In the genomic region with DNA sequence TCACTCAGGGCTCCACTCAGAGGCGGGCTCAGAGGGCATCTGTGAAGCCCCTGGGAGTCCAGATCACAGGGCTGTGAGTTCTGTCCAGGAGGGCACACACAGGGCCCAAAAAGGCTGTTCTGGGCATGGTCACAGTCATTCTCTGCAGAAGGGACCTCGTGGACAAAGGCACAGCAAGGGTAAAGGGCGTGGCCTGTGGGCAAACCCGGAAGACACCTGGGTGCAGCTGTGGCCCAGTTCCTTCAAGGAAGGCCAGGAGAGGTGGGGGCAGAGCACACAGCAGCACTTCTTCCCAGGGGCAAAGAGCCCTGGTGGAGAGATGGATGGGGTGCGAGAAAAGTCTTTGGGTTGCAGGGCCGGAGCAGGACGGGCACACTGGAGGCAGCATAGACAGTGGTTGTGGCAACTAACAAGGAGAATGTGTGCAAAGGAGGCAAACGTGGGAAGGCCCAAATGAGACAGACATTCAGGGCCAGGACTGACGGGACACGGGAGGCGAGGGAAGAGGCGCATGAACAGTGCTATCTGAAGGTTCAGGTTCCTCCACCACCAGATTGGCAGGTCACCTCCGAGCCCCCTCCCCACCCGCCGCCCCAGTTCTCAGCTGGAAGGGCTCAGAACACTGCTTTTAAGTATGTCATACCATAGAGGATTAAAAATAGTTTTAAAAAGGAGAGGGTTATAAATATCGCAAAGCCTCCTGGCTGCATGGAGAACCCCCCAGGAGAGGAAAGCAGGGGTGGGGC, we compare ENCODE assay signal across 12 cellular contexts.
"Had no signal": no experiment of that assay in that cellular context is flagged by ENCODE, and none has a peak within 500 bp of the region (broad histone marks: within the 10 kb centered on the region; RNA-seq: fewer than 3 reads in every experiment).

No MANE protein-coding gene starts in this region.

- H3K27ac ChIP-seq: right atrium auricular region, skin epidermis, thyroid gland had no signal

- H3K4me3 Mint-ChIP-seq: activated CD4-positive, alpha-beta T cell treated with anti-CD3 and anti-CD28 coated beads, Interleukin-2, amount 10 ng/mL, durations not matched to agents 24 days and 14 days; activated T-cell treated with anti-CD3 and anti-CD28 coated beads, Interleukin-2, amount 50 U/mL, for 72 hours; naive thymus-derived CD8-positive, alpha-beta T cell had no signal

- DNase-seq: activated CD4-positive, alpha-beta T cell treated with anti-CD3 and anti-CD28 coated beads, Interleukin-2, amount 10 ng/mL, durations not matched to agents 24 days and 14 days; activated CD4-positive, CD25-positive, alpha-beta regulatory T cell; activated CD8-positive, alpha-beta memory T cell treated with anti-CD3 and anti-CD28 coated beads, Interleukin-2, amount 50 U/mL, for 48 hours; activated gamma-delta T cell; activated T-cell treated with anti-CD3 and anti-CD28 coated beads, Interleukin-2, amount 50 U/mL, for 72 hours; mammary epithelial cell; SW 1271; thyroid gland had no signal

- H3K27me3 ChIP-seq: right atrium auricular region, thyroid gland had no signal

- H3K4me3 ChIP-seq: right atrium auricular region, skin epidermis, thyroid gland had no signal

- H3K36me3 ChIP-seq: right atrium auricular region, thyroid gland had no signal

- H3K27ac Mint-ChIP-seq: activated CD4-positive, alpha-beta T cell treated with anti-CD3 and anti-CD28 coated beads, Interleukin-2, amount 10 ng/mL, durations not matched to agents 24 days and 14 days; activated T-cell treated with anti-CD3 and anti-CD28 coated beads, Interleukin-2, amount 50 U/mL, for 72 hours; naive thymus-derived CD8-positive, alpha-beta T cell had no signal

- H3K9me3 Mint-ChIP-seq: activated CD4-positive, alpha-beta T cell treated with anti-CD3 and anti-CD28 coated beads, Interleukin-2, amount 10 ng/mL, durations not matched to agents 24 days and 14 days; activated naive CD4-positive, alpha-beta T cell treated with anti-CD3 and anti-CD28 coated beads, Interleukin-2, amount 50 U/mL, for 72 hours; activated T-cell treated with anti-CD3 and anti-CD28 coated beads, Interleukin-2, amount 50 U/mL, for 72 hours; naive thymus-derived CD8-positive, alpha-beta T cell had no signal

- H3K36me3 Mint-ChIP-seq: activated naive CD4-positive, alpha-beta T cell treated with anti-CD3 and anti-CD28 coated beads, Interleukin-2, amount 50 U/mL, for 72 hours; naive thymus-derived CD8-positive, alpha-beta T cell had no signal

- H3K9me3 ChIP-seq: right atrium auricular region, thyroid gland had no signal
